Comparison of ENCODE assay signal across 8 cellular contexts in genomic region chr3:197878427-197878826, GRCh38.
DNase-seq lines count a peak whose midpoint lies in the region; ATAC-seq lines count a peak whose summit lies in the region.

No MANE protein-coding gene starts in this region.

- no peaks in the 10 kb centered on the region for H3K9me3 Mint-ChIP-seq in activated naive CD4-positive, alpha-beta T cell treated with anti-CD3 and anti-CD28 coated beads for 36 hours
- no peaks in the 10 kb centered on the region for H3K9me3 Mint-ChIP-seq in activated CD4-positive, alpha-beta memory T cell treated with anti-CD3 and anti-CD28 coated beads for 36 hours
- H3K9me3 Mint-ChIP-seq in naive thymus-derived CD8-positive, alpha-beta T cell, result no peaks in the 10 kb centered on the region

- peaks cover 22% of the 10 kb centered on the region for H3K36me3 Mint-ChIP-seq in activated naive CD4-positive, alpha-beta T cell treated with anti-CD3 and anti-CD28 coated beads for 36 hours (ENCODE audit: low read depth)
- H3K36me3 Mint-ChIP-seq in activated CD4-positive, alpha-beta memory T cell treated with anti-CD3 and anti-CD28 coated beads for 36 hours, result peaks cover 24% of the 10 kb centered on the region
- peaks cover 0 to 60% (median 22%) of the 10 kb centered on the region in 3 donors for H3K36me3 Mint-ChIP-seq in naive thymus-derived CD8-positive, alpha-beta T cell

- H3K27me3 Mint-ChIP-seq in activated naive CD4-positive, alpha-beta T cell treated with anti-CD3 and anti-CD28 coated beads for 36 hours (ENCODE audit: low read depth), result no peaks in the 10 kb centered on the region
- no peaks in the 10 kb centered on the region for H3K27me3 Mint-ChIP-seq in activated CD4-positive, alpha-beta memory T cell treated with anti-CD3 and anti-CD28 coated beads for 36 hours
- no peaks in the 10 kb centered on the region for H3K27me3 Mint-ChIP-seq in naive thymus-derived CD8-positive, alpha-beta T cell

- POLR2A ChIA-PET in activated CD4-positive, alpha-beta memory T cell treated with anti-CD3 and anti-CD28 coated beads for 36 hours (lab: Charles Lee), result interaction anchor here (0.6 kb wide), 1 partner anchor 93 kb away, joined by 4 read pairs; no protein-coding TSS in a partner anchor
- POLR2A ChIA-PET in naive thymus-derived CD8-positive, alpha-beta T cell (lab: Charles Lee), result no interaction called here

- peak overlapping the region; percentile 21 for H3K4me3 Mint-ChIP-seq in activated naive CD4-positive, alpha-beta T cell treated with anti-CD3 and anti-CD28 coated beads for 36 hours
- H3K4me3 Mint-ChIP-seq in activated CD4-positive, alpha-beta memory T cell treated with anti-CD3 and anti-CD28 coated beads for 36 hours, result peak overlapping the region; percentile 16
- no peak overlapping the region for H3K4me3 Mint-ChIP-seq in naive thymus-derived CD8-positive, alpha-beta T cell

- in situ Hi-C loops in ACHN (cut with HindIII; ENCODE audit: low pct_ligation_motif_present, low pct_unique_long_range_greater_than_20kb, low sequenced_read_pairs), result no loop called here

- ATAC-seq in naive thymus-derived CD8-positive, alpha-beta T cell, result no peak
- ATAC-seq in HG02870 (IDR thresholded peaks at IDR 0.05; ENCODE audit: unreplicated experiment), result no peak
- no peak for ATAC-seq in HG03439 (IDR thresholded peaks at IDR 0.05; ENCODE audit: unreplicated experiment)

- CTCF ChIA-PET in activated naive CD4-positive, alpha-beta T cell treated with anti-CD3 and anti-CD28 coated beads for 36 hours (lab: Charles Lee), result no interaction called here
- CTCF ChIA-PET in activated CD4-positive, alpha-beta memory T cell treated with anti-CD3 and anti-CD28 coated beads for 36 hours (lab: Charles Lee), result no interaction called here

- peaks cover 18% of the 10 kb centered on the region for H3K4me1 Mint-ChIP-seq in activated naive CD4-positive, alpha-beta T cell treated with anti-CD3 and anti-CD28 coated beads for 36 hours (ENCODE audit: low read depth)
- H3K4me1 Mint-ChIP-seq in activated CD4-positive, alpha-beta memory T cell treated with anti-CD3 and anti-CD28 coated beads for 36 hours (ENCODE audit: low read depth), result peaks cover 16% of the 10 kb centered on the region
- H3K4me1 Mint-ChIP-seq in naive thymus-derived CD8-positive, alpha-beta T cell, result peaks cover 6 to 12% (median 10%) of the 10 kb centered on the region in 4 donors

- intact Hi-C loops in activated naive CD4-positive, alpha-beta T cell treated with anti-CD3 and anti-CD28 coated beads for 36 hours (cut with micrococcal nuclease), result no loop called here
- intact Hi-C loops in activated CD4-positive, alpha-beta memory T cell treated with anti-CD3 and anti-CD28 coated beads for 36 hours (cut with micrococcal nuclease), result loop anchor here (1.0 kb wide), 1 partner anchor 28 kb away; no protein-coding TSS in a partner anchor

- H3K27ac Mint-ChIP-seq in activated naive CD4-positive, alpha-beta T cell treated with anti-CD3 and anti-CD28 coated beads for 36 hours, result peak overlapping the region; percentile 79
- peak overlapping the region; percentile 86 for H3K27ac Mint-ChIP-seq in activated CD4-positive, alpha-beta memory T cell treated with anti-CD3 and anti-CD28 coated beads for 36 hours
- H3K27ac Mint-ChIP-seq in naive thymus-derived CD8-positive, alpha-beta T cell, result peak overlapping the region in 7 of 10 donors; percentile 41 to 76 (median 58)

- DNase-seq in activated naive CD4-positive, alpha-beta T cell treated with anti-CD3 and anti-CD28 coated beads for 36 hours, result peak; percentile 80
- DNase-seq in activated naive CD4-positive, alpha-beta T cell (lab: John Stamatoyannopoulos, UW), result no peak
- DNase-seq in activated CD4-positive, alpha-beta memory T cell treated with anti-CD3 and anti-CD28 coated beads for 36 hours, result peak; percentile 91
- no peak for DNase-seq in naive thymus-derived CD8-positive, alpha-beta T cell
- DNase-seq in ACHN (no peak), kidney tubule cell (ENCODE audit: low spot score) (no peak)

Comparison
In these comparisons a context has a peak if more than half of its experiments do, and no peak if none do; other contexts are left out.
1. DNase-seq: peak in activated naive CD4-positive, alpha-beta T cell treated with anti-CD3 and anti-CD28 coated beads for 36 hours (single experiment) and activated CD4-positive, alpha-beta memory T cell treated with anti-CD3 and anti-CD28 coated beads for 36 hours (single experiment); none in activated naive CD4-positive, alpha-beta T cell (0 of 4), naive thymus-derived CD8-positive, alpha-beta T cell (0 of 10), ACHN (single experiment) and kidney tubule cell (single experiment).
2. H3K4me3 Mint-ChIP-seq: peak in activated naive CD4-positive, alpha-beta T cell treated with anti-CD3 and anti-CD28 coated beads for 36 hours (single experiment) and activated CD4-positive, alpha-beta memory T cell treated with anti-CD3 and anti-CD28 coated beads for 36 hours (single experiment); none in naive thymus-derived CD8-positive, alpha-beta T cell (0 of 10).
3. Peak in every context shown above with its lines, with median percentiles within 50 percentile points of each other: H3K27ac Mint-ChIP-seq.